In genomic region chrX:46573896-46574336, GRCh38 we compare ENCODE assay signal across 8 cellular contexts. TPM values are rescaled to one million over a fixed set of nuclear protein-coding genes. Genes with fewer than 3 reads are reported as not detected.
A peak's percentile ranks its signal among the peaks of the same experiment; 100 is the strongest.
DNase-seq lines count a peak whose midpoint lies in the region; ATAC-seq, FAIRE-seq and TF ChIP-seq lines count a peak whose summit lies in the region.

No MANE protein-coding gene starts in this region.

- WGBS in hepatocyte (ENCODE audit: low lambda C conversion rate, missing lambda C conversion rate), result 36% methylated on average over 38 of the region's 52 CpGs

- H3K27me3 Mint-ChIP-seq in activated naive CD8-positive, alpha-beta T cell treated with anti-CD3 and anti-CD28 coated beads, Interleukin-2, amount 10 ng/mL, durations not matched to agents 7 days and 5 days, result peaks cover 4% of the 10 kb centered on the region

- peak overlapping the region; percentile 91 for H3K4me2 ChIP-seq in hepatocyte

- H3K9me3 Mint-ChIP-seq in activated naive CD8-positive, alpha-beta T cell treated with anti-CD3 and anti-CD28 coated beads, Interleukin-2, amount 10 ng/mL, durations not matched to agents 7 days and 5 days, result no peaks in the 10 kb centered on the region

- H3K9me2 ChIP-seq in hepatocyte (replicated peaks; ENCODE audit: insufficient read depth), result no peaks in the 10 kb centered on the region

- peak overlapping the region; percentile 83 for H3K4me3 Mint-ChIP-seq in activated naive CD8-positive, alpha-beta T cell treated with anti-CD3 and anti-CD28 coated beads, Interleukin-2, amount 10 ng/mL, durations not matched to agents 7 days and 5 days

- no peaks in the 10 kb centered on the region for H3K9me3 ChIP-seq in SJCRH30 (replicated peaks)
- no peaks in the 10 kb centered on the region for H3K9me3 ChIP-seq in hepatocyte (ENCODE audit: low read depth)

- peaks cover 5% of the 10 kb centered on the region for H3K4me1 ChIP-seq in ACC112 (ENCODE audit: control insufficient read depth, insufficient read depth, low read length, unreplicated experiment)
- no peaks in the 10 kb centered on the region for H3K4me1 ChIP-seq in SJCRH30
- no peaks in the 10 kb centered on the region for H3K4me1 ChIP-seq in hepatocyte (ENCODE audit: insufficient read depth)

- H3K27me3 ChIP-seq in ACC112 (ENCODE audit: insufficient read depth, low read length), result no peaks in the 10 kb centered on the region
- no peaks in the 10 kb centered on the region for H3K27me3 ChIP-seq in SJCRH30
- H3K27me3 ChIP-seq in hepatocyte, result peaks cover 3% of the 10 kb centered on the region

- peak overlapping the region; percentile 66 for H3K27ac Mint-ChIP-seq in activated naive CD8-positive, alpha-beta T cell treated with anti-CD3 and anti-CD28 coated beads, Interleukin-2, amount 10 ng/mL, durations not matched to agents 7 days and 5 days

- peaks cover 21% of the 10 kb centered on the region for H3K4me1 Mint-ChIP-seq in activated naive CD8-positive, alpha-beta T cell treated with anti-CD3 and anti-CD28 coated beads, Interleukin-2, amount 10 ng/mL, durations not matched to agents 7 days and 5 days

- H3K36me3 Mint-ChIP-seq in activated naive CD8-positive, alpha-beta T cell treated with anti-CD3 and anti-CD28 coated beads, Interleukin-2, amount 10 ng/mL, durations not matched to agents 7 days and 5 days, result peaks cover 15% of the 10 kb centered on the region

- ATAC-seq in GM18909 (IDR thresholded peaks at IDR 0.05; ENCODE audit: poor library complexity, unreplicated experiment) (peak; percentile 34), HG03460 (IDR thresholded peaks at IDR 0.05; ENCODE audit: unreplicated experiment) (peak; percentile 22)
- ATAC-seq in activated naive CD8-positive, alpha-beta T cell treated with anti-CD3 and anti-CD28 coated beads, Interleukin-2, amount 10 ng/mL, durations not matched to agents 7 days and 5 days (ENCODE audit: low read depth), result peak; percentile 53

- FAIRE-seq in urothelium cell line (lab: Jason Lieb, UNC), result no peak

- H2AFZ ChIP-seq in ACC112 (ENCODE audit: low read length, unreplicated experiment), result peak overlapping the region; percentile 72
- peak overlapping the region; percentile 68 for H2AFZ ChIP-seq in hepatocyte

- DNase-seq in SJCRH30 (peak in 1 of 2 experiments; percentile 43), hepatocyte (ENCODE audit: low spot score) (peak; percentile 57), urothelium cell line (ENCODE audit: low spot score) (no peak)
- no peak for DNase-seq in activated naive CD8-positive, alpha-beta T cell treated with anti-CD3 and anti-CD28 coated beads, Interleukin-2, amount 10 ng/mL, durations not matched to agents 7 days and 5 days

- H3K36me3 ChIP-seq in ACC112 (ENCODE audit: insufficient read depth, low read length) (no peaks in the 10 kb centered on the region), SJCRH30 (no peaks in the 10 kb centered on the region), hepatocyte (replicated peaks; ENCODE audit: insufficient read depth, low read depth) (no peaks in the 10 kb centered on the region)

- H3K4me3 ChIP-seq in ACC112 (ENCODE audit: low read depth, low read length) (peak overlapping the region; percentile 79), SJCRH30 (peak overlapping the region; percentile 71), hepatocyte (peak overlapping the region; percentile 39), skin epidermis (peak overlapping the region; percentile 37 to 64 (median 53))

- H3K79me2 ChIP-seq in ACC112 (ENCODE audit: control insufficient read depth, insufficient read depth, low read length, unreplicated experiment), result peaks cover 7% of the 10 kb centered on the region
- no peaks in the 10 kb centered on the region for H3K79me2 ChIP-seq in hepatocyte

- no peaks in the 10 kb centered on the region for H4K20me1 ChIP-seq in hepatocyte (ENCODE audit: insufficient read depth, poor library complexity, severe bottlenecking)

- POLR2A ChIA-PET in activated naive CD8-positive, alpha-beta T cell treated with anti-CD3 and anti-CD28 coated beads, Interleukin-2, amount 10 ng/mL, durations not matched to agents 7 days and 5 days (lab: Charles Lee), result interaction anchor here (0.8 kb wide), 1 partner anchor 37 kb away, joined by 3 read pairs; no protein-coding TSS in a partner anchor

- no peak for TF ChIP-seq CTCF in hepatocyte (IDR thresholded peaks at IDR 0.05; ENCODE audit: poor library complexity)

- no peak overlapping the region for H3K27ac ChIP-seq in ACC112 (ENCODE audit: low read depth, low read length)
- H3K27ac ChIP-seq in SJCRH30, result peak overlapping the region; percentile 38; the same call in 1 of the 2 replicates
- H3K27ac ChIP-seq in hepatocyte, result no peak overlapping the region
- H3K27ac ChIP-seq in skin epidermis, result peak overlapping the region in 18 of 21 experiments; percentile 3 to 75 (median 44)

RNA-seq across cellular contexts. Expression of gene CHST7, which starts 0.4 kb away (rescaled TPM):
- 3.4 and 3.6 TPM in 2 replicates for total RNA-seq in SJCRH30 (2014; rRNA removed; shearing (Covaris generic))
- 1 to 10 TPM; 5.7 to 6.7 TPM for total RNA-seq in activated naive CD8-positive, alpha-beta T cell treated with anti-CD3 and anti-CD28 coated beads, Interleukin-2, amount 10 ng/mL, durations not matched to agents 7 days and 5 days
- 5.5 and 5.6 TPM in 2 replicates for total RNA-seq in hepatocyte
- polyA plus RNA-seq in hepatocyte, result 2.3 and 7.8 TPM in 2 replicates

RNA-seq across cellular contexts. Expression of gene ZNF674, which starts 28.7 kb away (rescaled TPM):
- total RNA-seq in SJCRH30 (2014; rRNA removed; shearing (Covaris generic)), result 1.7 and 3.3 TPM in 2 replicates
- total RNA-seq in activated naive CD8-positive, alpha-beta T cell treated with anti-CD3 and anti-CD28 coated beads, Interleukin-2, amount 10 ng/mL, durations not matched to agents 7 days and 5 days, result 1 to 10 TPM; 4.7 to 5.4 TPM
- 3.3 and 4.8 TPM in 2 replicates for total RNA-seq in hepatocyte
- polyA plus RNA-seq in hepatocyte, result 2.2 and 2.5 TPM in 2 replicates

Comparison
In these comparisons a context has a peak if more than half of its experiments do, and no peak if none do; other contexts are left out.
1. H3K27ac ChIP-seq: peak in SJCRH30 (single experiment) and skin epidermis (18 of 21); none in ACC112 (single experiment) and hepatocyte (single experiment).
2. Peak in every context shown above with its lines, with median percentiles within 50 percentile points of each other: H3K4me3 ChIP-seq and ATAC-seq.